ENCODE assay signal across 12 cellular contexts in genomic region chr7:5897371-5897919, GRCh38. TPM values are rescaled to one million over a fixed set of nuclear protein-coding genes. Genes with fewer than 3 reads are reported as not detected.
DNase-seq lines count a peak whose midpoint lies in the region; ATAC-seq and TF ChIP-seq lines count a peak whose summit lies in the region.
"Not testable (repeated sequence)": the region's sequence is repeated elsewhere in the genome, so short reads cannot be mapped to it uniquely, and the experiment has no call there.
"Had no signal": no experiment of that assay in that cellular context is flagged by ENCODE, and none has a peak within 500 bp of the region (broad histone marks: within the 10 kb centered on the region; RNA-seq: fewer than 3 reads in every experiment).

No MANE protein-coding gene starts in this region.

- POLR2A ChIA-PET in activated CD8-positive, alpha-beta T cell treated with anti-CD3 and anti-CD28 coated beads for 36 hours (lab: Charles Lee) = not testable (repeated sequence)

- H3K4me3 Mint-ChIP-seq in HFFc6 = peak overlapping the region; percentile 70
- H3K4me3 Mint-ChIP-seq in activated CD8-positive, alpha-beta T cell treated with anti-CD3 and anti-CD28 coated beads for 36 hours = peak overlapping the region; percentile 47
- H3K4me3 Mint-ChIP-seq in brain = peak overlapping the region; percentile 78 to 87 (median 80)

- H3K27me3 ChIP-seq in BE2C = not testable (repeated sequence)

- H3K4me3 ChIP-seq in BE2C (ENCODE audit: low read depth, low read length) = peak overlapping the region; percentile 28; the same call in 1 of the 2 replicates

- H3K4me1 Mint-ChIP-seq in HFFc6 (ENCODE audit: low read depth) = peaks cover 10% of the 10 kb centered on the region; the same call in 1 of the 2 replicates
- H3K4me1 Mint-ChIP-seq in activated CD8-positive, alpha-beta T cell treated with anti-CD3 and anti-CD28 coated beads for 36 hours (ENCODE audit: low read depth) = not testable (repeated sequence)
- peaks cover 14% of the 10 kb centered on the region for H3K4me1 Mint-ChIP-seq in brain

- not testable (repeated sequence) for DNase-seq in BE2C; HFFc6; activated CD8-positive, alpha-beta T cell treated with anti-CD3 and anti-CD28 coated beads for 36 hours; left lobe of liver (ENCODE audit: low spot score)
- peak; percentile 60 for DNase-seq in NCI-H2107 treated with DMSO at 0.1 percent for 48 hours (lab: John Stamatoyannopoulos, UW; ENCODE audit: unreplicated experiment)
- peak; percentile 48 to 49 for DNase-seq in SHP77 (lab: John Stamatoyannopoulos, UW)
- peak; percentile 33 for DNase-seq in occipital lobe (lab: John Stamatoyannopoulos, UW)

- not testable (repeated sequence) for H3K36me3 Mint-ChIP-seq in HFFc6 (ENCODE audit: low read depth); activated CD8-positive, alpha-beta T cell treated with anti-CD3 and anti-CD28 coated beads for 36 hours (ENCODE audit: low read depth); brain

- H3K27ac Mint-ChIP-seq in HFFc6 = peak overlapping the region; percentile 51; the same call in 1 of the 2 replicates
- H3K27ac Mint-ChIP-seq in activated CD8-positive, alpha-beta T cell treated with anti-CD3 and anti-CD28 coated beads for 36 hours = not testable (repeated sequence)
- H3K27ac Mint-ChIP-seq in brain = peak overlapping the region; percentile 49 to 89 (median 72)

- ATAC-seq in activated CD8-positive, alpha-beta T cell treated with anti-CD3 and anti-CD28 coated beads for 36 hours = not testable (repeated sequence)
- peak; percentile 30 for ATAC-seq in left lobe of liver

- intact Hi-C loops in activated CD8-positive, alpha-beta T cell treated with anti-CD3 and anti-CD28 coated beads for 36 hours (cut with micrococcal nuclease) = not testable (repeated sequence)

- not testable (repeated sequence) for H3K4me1 ChIP-seq in BE2C

- CTCF ChIA-PET in activated CD8-positive, alpha-beta T cell treated with anti-CD3 and anti-CD28 coated beads for 36 hours (lab: Charles Lee) = not testable (repeated sequence)

- H3K9me3 Mint-ChIP-seq in HFFc6; activated CD8-positive, alpha-beta T cell treated with anti-CD3 and anti-CD28 coated beads for 36 hours; brain: not testable (repeated sequence)

- not testable (repeated sequence) for H3K9me3 ChIP-seq in BE2C

- H3K36me3 ChIP-seq in BE2C = not testable (repeated sequence)

- H3K27me3 Mint-ChIP-seq in HFFc6 (ENCODE audit: insufficient read depth); activated CD8-positive, alpha-beta T cell treated with anti-CD3 and anti-CD28 coated beads for 36 hours; brain: not testable (repeated sequence)

- not testable (repeated sequence) for TF ChIP-seq CTCF in BE2C (IDR thresholded peaks at IDR 0.05; ENCODE audit: low read depth, low read length); HFFc6 (IDR thresholded peaks at IDR 0.05); activated CD8-positive, alpha-beta T cell treated with anti-CD3 and anti-CD28 coated beads for 36 hours (IDR thresholded peaks at IDR 0.05); brain (conservative IDR thresholded peaks at IDR 0.05)

RNA-seq across cellular contexts. Expression of gene CCZ1, which starts 1.1 kb away (rescaled TPM):
- 49.0 TPM for polyA plus RNA-seq in BE2C (2012; ENCODE audit: insufficient read depth, insufficient read length, low read depth)
- 10 to 100 TPM; 62.9 to 78.5 (median 73.8) TPM for total RNA-seq in HFFc6 (2021; fragmentation: NEBNext Ultra II Directional; extraction: Animal tissue kit (Norgen Biotek cat#: 25700))
- 100 to 1,000 TPM; 102 to 107 TPM for total RNA-seq in activated CD8-positive, alpha-beta T cell treated with anti-CD3 and anti-CD28 coated beads for 36 hours
- 64.9 TPM for polyA plus RNA-seq in brain (ENCODE audit: insufficient read depth, low read depth, low replicate concordance)
- total RNA-seq in left lobe of liver (23.0 TPM), occipital lobe (63.2 TPM)

RNA-seq across cellular contexts. Expression of gene OCM, which starts 16.8 kb away (rescaled TPM):
- polyA plus RNA-seq in BE2C (2012; ENCODE audit: insufficient read depth, insufficient read length, low read depth) = not detected
- not detected for total RNA-seq in HFFc6 (2021; fragmentation: NEBNext Ultra II Directional; extraction: Animal tissue kit (Norgen Biotek cat#: 25700))
- not detected for total RNA-seq in activated CD8-positive, alpha-beta T cell treated with anti-CD3 and anti-CD28 coated beads for 36 hours
- not detected for polyA plus RNA-seq in brain (ENCODE audit: insufficient read depth, low read depth, low replicate concordance)
- 0.28 TPM for total RNA-seq in left lobe of liver
- 0.62 TPM for total RNA-seq in occipital lobe
- total RNA-seq: G401, lung, omental fat pad, RPMI7951 had no signal
